Comparison of ENCODE assay signal across 8 cellular contexts in genomic region chrX:10615931-10616780, GRCh38. TPM values are rescaled to one million over a fixed set of nuclear protein-coding genes. Genes with fewer than 3 reads are reported as not detected.
A peak's percentile ranks its signal among the peaks of the same experiment; 100 is the strongest.
DNase-seq lines count a peak whose midpoint lies in the region; ATAC-seq and TF ChIP-seq lines count a peak whose summit lies in the region.

No MANE protein-coding gene starts in this region.

- no peak overlapping the region for H3K4me3 Mint-ChIP-seq in activated naive CD4-positive, alpha-beta T cell treated with anti-CD3 and anti-CD28 coated beads, Interleukin-2, amount 10 ng/mL, durations not matched to agents 7 days and 5 days

- H3K27me3 ChIP-seq in heart right ventricle, result peaks cover 0 to 70% (median 0%) of the 10 kb centered on the region in 7 donors

- H3K36me3 Mint-ChIP-seq in activated naive CD4-positive, alpha-beta T cell treated with anti-CD3 and anti-CD28 coated beads, Interleukin-2, amount 10 ng/mL, durations not matched to agents 7 days and 5 days, result no peaks in the 10 kb centered on the region

- H3K27ac ChIP-seq in VCaP (no peak overlapping the region), heart right ventricle (peak overlapping the region in 2 of 10 donors; percentile 15 to 22)

- DNase-seq in G401 (ENCODE audit: low spot score) (peak; percentile 77), NAMALWA (ENCODE audit: low spot score) (peak; percentile 32), heart right ventricle (peak; percentile 11 to 38), sciatic nerve (ENCODE audit: low spot score) (no peak)
- DNase-seq in activated naive CD4-positive, alpha-beta T cell treated with anti-CD3 and anti-CD28 coated beads, Interleukin-2, amount 10 ng/mL, durations not matched to agents 7 days and 5 days, result no peak
- DNase-seq in activated CD8-positive, alpha-beta memory T cell treated with anti-CD3 and anti-CD28 coated beads, Interleukin-2, amount 50 U/mL, for 4 hours, result no peak

- H3K4me3 ChIP-seq in heart right ventricle, result peak overlapping the region in 5 of 10 donors; percentile 10 to 68 (median 28)

- TF ChIP-seq CTCF in VCaP (conservative IDR thresholded peaks at IDR 0.05), result peak; percentile 78
- peak; percentile 31 to 75 (median 60) for TF ChIP-seq CTCF in heart right ventricle (IDR thresholded peaks at IDR 0.05)

- H3K4me1 Mint-ChIP-seq in activated naive CD4-positive, alpha-beta T cell treated with anti-CD3 and anti-CD28 coated beads, Interleukin-2, amount 10 ng/mL, durations not matched to agents 7 days and 5 days, result peaks cover 9% of the 10 kb centered on the region

- intact Hi-C loops in heart right ventricle (cut with DNase I) (loop anchor here in 8 of 10 donors (5.0 to 10.0 kb wide), 10 partner anchors 61 to 431 kb away; no protein-coding TSS in a partner anchor), sciatic nerve (cut with DNase I) (no loop called here)

- in situ Hi-C loops in G401 (cut with HindIII; ENCODE audit: low sequenced_read_pairs), result no loop called here

- H3K27me3 Mint-ChIP-seq in activated naive CD4-positive, alpha-beta T cell treated with anti-CD3 and anti-CD28 coated beads, Interleukin-2, amount 10 ng/mL, durations not matched to agents 7 days and 5 days, result peaks cover 32% of the 10 kb centered on the region

- H3K4me1 ChIP-seq in heart right ventricle, result peaks cover 0 to 10% (median 0%) of the 10 kb centered on the region in 9 donors

- 38 to 47% methylated on average over 14 of the region's 14 CpGs for WGBS in heart right ventricle, 2 donors

- ATAC-seq in GM21576 (IDR thresholded peaks at IDR 0.05; ENCODE audit: unreplicated experiment), result peak; percentile 75
- peak in 5 of 8 donors; percentile 45 to 73 (median 55) for ATAC-seq in heart right ventricle
- peak; percentile 54 for ATAC-seq in sciatic nerve

- no peaks in the 10 kb centered on the region for H3K9me3 ChIP-seq in heart right ventricle

- no peaks in the 10 kb centered on the region for H3K9me3 Mint-ChIP-seq in activated naive CD4-positive, alpha-beta T cell treated with anti-CD3 and anti-CD28 coated beads, Interleukin-2, amount 10 ng/mL, durations not matched to agents 7 days and 5 days

- H3K36me3 ChIP-seq in heart right ventricle, result no peaks in the 10 kb centered on the region

- H3K27ac Mint-ChIP-seq in activated naive CD4-positive, alpha-beta T cell treated with anti-CD3 and anti-CD28 coated beads, Interleukin-2, amount 10 ng/mL, durations not matched to agents 7 days and 5 days, result no peak overlapping the region

- CTCF ChIA-PET in activated naive CD4-positive, alpha-beta T cell treated with anti-CD3 and anti-CD28 coated beads, Interleukin-2, amount 10 ng/mL, durations not matched to agents 7 days and 5 days (lab: Charles Lee), result no interaction called here

RNA-seq across cellular contexts. Expression of gene MID1, which starts 4.2 kb away (rescaled TPM):
- 0.06 and 0.07 TPM in 2 replicates for total RNA-seq in G401 (2014; rRNA removed; shearing (Covaris generic))
- total RNA-seq in heart right ventricle (10 to 100 TPM in 4 of 10 donors, 1 to 10 TPM in 6; 4.5 to 22.6 (median 8.0) TPM), sciatic nerve (33.0 TPM)
- 1 to 10 TPM; 1.4 to 2.1 TPM for polyA plus RNA-seq in heart right ventricle

Comparison
In these comparisons a context has a peak if more than half of its experiments do, and no peak if none do; other contexts are left out.
1. DNase-seq: peak in G401 (single experiment), NAMALWA (single experiment) and heart right ventricle (2 of 2); none in sciatic nerve (single experiment), activated naive CD4-positive, alpha-beta T cell treated with anti-CD3 and anti-CD28 coated beads, Interleukin-2, amount 10 ng/mL, durations not matched to agents 7 days and 5 days (single experiment) and activated CD8-positive, alpha-beta memory T cell treated with anti-CD3 and anti-CD28 coated beads, Interleukin-2, amount 50 U/mL, for 4 hours (single experiment).
2. Peak in every context shown above with its lines, with median percentiles within 50 percentile points of each other: ATAC-seq.